Comparison of ENCODE assay signal across 1 cellular context in genomic region chr2:238238766-238239551, GRCh38.
TF ChIP-seq lines count a peak whose summit lies in the region.

No MANE protein-coding gene starts in this region.

TF ChIP-seq in HCT116, 20 proteins besides CTCF, POLR2A, EP300 and RAD21 (continued from another document):
- TF ChIP-seq REST (IDR thresholded peaks at IDR 0.05; ENCODE audit: low read depth) (no peak), SIN3A (IDR thresholded peaks at IDR 0.05; ENCODE audit: low read depth) (no peak), EZH2 (IDR thresholded peaks at IDR 0.05) (no peak), TCF7L2 (IDR thresholded peaks at IDR 0.05; ENCODE audit: borderline replicate concordance, extremely low read depth, insufficient read depth, insufficient read length) (peak; percentile 19), JUND (IDR thresholded peaks at IDR 0.05) (no peak), SP1 (IDR thresholded peaks at IDR 0.05; ENCODE audit: low read depth) (no peak), ELF1 (IDR thresholded peaks at IDR 0.05; ENCODE audit: borderline replicate concordance, low read depth) (no peak)
